Comparison of ENCODE assay signal across 8 cellular contexts in genomic region chr12:57894577-57895292, GRCh38. TPM values are rescaled to one million over a fixed set of nuclear protein-coding genes. Genes with fewer than 3 reads are reported as not detected.
DNase-seq lines count a peak whose midpoint lies in the region; ATAC-seq lines count a peak whose summit lies in the region.

No MANE protein-coding gene starts in this region.

- no peaks in the 10 kb centered on the region for H3K27me3 Mint-ChIP-seq in central memory CD8-positive, alpha-beta T cell

- no peak overlapping the region for H3K18ac ChIP-seq in neuronal stem cell (ENCODE audit: low read length)

- H3K79me1 ChIP-seq in neuronal stem cell (ENCODE audit: low read depth, low read length) = no peaks in the 10 kb centered on the region

- H2BK5ac ChIP-seq in neuronal stem cell (ENCODE audit: low read length) = no peak overlapping the region

- DNase-seq in COR-L47 (lab: John Stamatoyannopoulos, UW) (peak; percentile 41), NCI-H2107 treated with DMSO at 0.1 percent for 48 hours (lab: John Stamatoyannopoulos, UW; ENCODE audit: unreplicated experiment) (peak; percentile 80), neuronal stem cell (ENCODE audit: low spot score) (no peak), NCI-H1048 (lab: John Stamatoyannopoulos, UW) (no peak), germinal center (ENCODE audit: low spot score) (no peak)
- DNase-seq in central memory CD8-positive, alpha-beta T cell (ENCODE audit: low spot score in 2 of 2) = no peak
- DNase-seq in stimulated activated effector memory CD8-positive, alpha-beta T cell treated with anti-CD3 and anti-CD28 coated beads, Interleukin-12 subunit alpha, Interleukin-12 subunit beta, amount 100 ng/mL, for 72 hours (ENCODE audit: low spot score in 2 of 2) = no peak

- H3K4me2 ChIP-seq in neuronal stem cell (ENCODE audit: insufficient read depth, low read length, poor library complexity, severe bottlenecking) = no peak overlapping the region

- H2BK12ac ChIP-seq in neuronal stem cell (ENCODE audit: low read length) = no peak overlapping the region

- ATAC-seq in central memory CD8-positive, alpha-beta T cell (replicated peaks; ENCODE audit: extremely low read depth, poor library complexity, severe bottlenecking) = no peak
- no peak for ATAC-seq in stimulated activated effector memory CD8-positive, alpha-beta T cell treated with anti-CD3 and anti-CD28 coated beads, Interleukin-12 subunit alpha, Interleukin-12 subunit beta, amount 100 ng/mL, for 72 hours
- ATAC-seq in HG03045 (IDR thresholded peaks at IDR 0.05; ENCODE audit: unreplicated experiment) = no peak

- no peaks in the 10 kb centered on the region for H3K9me3 ChIP-seq in neuronal stem cell (replicated peaks in 1 of 2; ENCODE audit: control insufficient read depth in 2 of 2, insufficient read depth in 1 of 2, low read depth in 1 of 2, low read length in 2 of 2)

- no peak overlapping the region for H3K4ac ChIP-seq in neuronal stem cell (ENCODE audit: low read length)

- H3K4me1 ChIP-seq in neuronal stem cell (ENCODE audit: control insufficient read depth in 2 of 2, insufficient read depth in 1 of 2, low read depth in 1 of 2, low read length in 2 of 2) = peaks cover 24 to 53% of the 10 kb centered on the region in 2 donors

- peaks cover 35% of the 10 kb centered on the region for H3K4me1 Mint-ChIP-seq in central memory CD8-positive, alpha-beta T cell
- peaks cover 40% of the 10 kb centered on the region for H3K4me1 Mint-ChIP-seq in stimulated activated effector memory CD8-positive, alpha-beta T cell treated with anti-CD3 and anti-CD28 coated beads, Interleukin-12 subunit alpha, Interleukin-12 subunit beta, amount 100 ng/mL, for 72 hours

- H3K9me3 Mint-ChIP-seq in central memory CD8-positive, alpha-beta T cell = no peaks in the 10 kb centered on the region
- H3K9me3 Mint-ChIP-seq in stimulated activated effector memory CD8-positive, alpha-beta T cell treated with anti-CD3 and anti-CD28 coated beads, Interleukin-12 subunit alpha, Interleukin-12 subunit beta, amount 100 ng/mL, for 72 hours = no peaks in the 10 kb centered on the region

- H3K36me3 ChIP-seq in neuronal stem cell (replicated peaks in 1 of 2; ENCODE audit: control insufficient read depth in 2 of 2, insufficient read depth in 2 of 2, low read length in 2 of 2) = no peaks in the 10 kb centered on the region

- peak overlapping the region; percentile 69 for H3K27ac Mint-ChIP-seq in central memory CD8-positive, alpha-beta T cell (ENCODE audit: low read depth)
- no peak overlapping the region for H3K27ac Mint-ChIP-seq in stimulated activated effector memory CD8-positive, alpha-beta T cell treated with anti-CD3 and anti-CD28 coated beads, Interleukin-12 subunit alpha, Interleukin-12 subunit beta, amount 100 ng/mL, for 72 hours

- H3K9ac ChIP-seq in neuronal stem cell (ENCODE audit: low read depth, low read length, poor library complexity) = no peak overlapping the region

- no peak overlapping the region for H3K27ac ChIP-seq in neuronal stem cell (replicated peaks; ENCODE audit: low read length)

- no peak overlapping the region for H4K8ac ChIP-seq in neuronal stem cell (ENCODE audit: low read depth, low read length)

- no peak overlapping the region for H3K4me3 Mint-ChIP-seq in central memory CD8-positive, alpha-beta T cell
- H3K4me3 Mint-ChIP-seq in stimulated activated effector memory CD8-positive, alpha-beta T cell treated with anti-CD3 and anti-CD28 coated beads, Interleukin-12 subunit alpha, Interleukin-12 subunit beta, amount 100 ng/mL, for 72 hours = no peak overlapping the region

- H3K4me3 ChIP-seq in neuronal stem cell (ENCODE audit: low read length in 2 of 2) = no peak overlapping the region

- H2BK15ac ChIP-seq in neuronal stem cell (ENCODE audit: low read length) = no peak overlapping the region

- WGBS in neuronal stem cell (ENCODE audit: extremely low coverage in 2 of 2, insufficient read length in 2 of 2, insufficient replicate concordance in 1 of 2), 2 donors = no CpG with 5 or more reads among the region's 5 CpGs

- H2BK120ac ChIP-seq in neuronal stem cell (ENCODE audit: low read depth, low read length) = no peak overlapping the region

- no peak overlapping the region for H3K23ac ChIP-seq in neuronal stem cell (ENCODE audit: low read depth, low read length, poor library complexity)

- H3K14ac ChIP-seq in neuronal stem cell (ENCODE audit: low read length) = no peak overlapping the region

- H3K36me3 Mint-ChIP-seq in central memory CD8-positive, alpha-beta T cell (ENCODE audit: insufficient read depth) = peaks cover 2% of the 10 kb centered on the region
- peaks cover 5% of the 10 kb centered on the region for H3K36me3 Mint-ChIP-seq in stimulated activated effector memory CD8-positive, alpha-beta T cell treated with anti-CD3 and anti-CD28 coated beads, Interleukin-12 subunit alpha, Interleukin-12 subunit beta, amount 100 ng/mL, for 72 hours

- peak overlapping the region; percentile 84 for H2AFZ ChIP-seq in neuronal stem cell (ENCODE audit: low read length)

- H2AK5ac ChIP-seq in neuronal stem cell (ENCODE audit: low read depth, low read length) = no peak overlapping the region

- no peaks in the 10 kb centered on the region for H3K27me3 ChIP-seq in neuronal stem cell (ENCODE audit: control insufficient read depth in 3 of 3, insufficient read depth in 3 of 3, low read depth in 1 of 3, low read length in 3 of 3)

- no peak overlapping the region for H4K91ac ChIP-seq in neuronal stem cell (ENCODE audit: low read depth, low read length, poor library complexity)

RNA-seq across cellular contexts. Expression of gene ATP23, which starts 46.6 kb away (rescaled TPM):
- 4.0 TPM for polyA plus RNA-seq in neuronal stem cell (2013, experiment 1 of 2)
- polyA plus RNA-seq in neuronal stem cell (2013, experiment 2 of 2) = 4.3 TPM

RNA-seq across cellular contexts. Expression of gene CTDSP2, which starts 48.2 kb away (rescaled TPM):
- polyA plus RNA-seq in neuronal stem cell (2013, experiment 1 of 2) = 72.5 TPM
- polyA plus RNA-seq in neuronal stem cell (2013, experiment 2 of 2) = 71.9 TPM

Comparison
In these comparisons a context has a peak if more than half of its experiments do, and no peak if none do; other contexts are left out.
1. DNase-seq: peak in COR-L47 (single experiment) and NCI-H2107 treated with DMSO at 0.1 percent for 48 hours (single experiment); none in central memory CD8-positive, alpha-beta T cell (0 of 2), neuronal stem cell (single experiment), NCI-H1048 (single experiment), germinal center (single experiment) and stimulated activated effector memory CD8-positive, alpha-beta T cell treated with anti-CD3 and anti-CD28 coated beads, Interleukin-12 subunit alpha, Interleukin-12 subunit beta, amount 100 ng/mL, for 72 hours (0 of 2).